Comparison of ENCODE assay signal across 11 cellular contexts in the genomic region with DNA sequence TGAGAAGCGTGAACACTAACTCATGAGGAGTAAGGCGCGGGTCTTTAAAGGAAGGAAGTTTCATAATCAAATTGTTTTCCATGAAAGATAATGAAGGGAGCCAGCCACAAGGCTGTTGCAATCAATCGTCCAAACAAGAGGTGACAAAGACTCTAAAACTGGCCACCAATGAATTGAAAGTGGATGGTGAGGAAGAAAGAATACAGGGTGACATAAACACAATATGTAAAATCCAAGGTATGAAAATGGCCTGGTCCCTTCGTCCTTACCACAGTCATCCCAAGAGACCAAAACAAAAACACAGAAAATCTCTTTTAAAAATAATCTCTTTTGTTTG. TPM values are rescaled to one million over a fixed set of nuclear protein-coding genes. Genes with fewer than 3 reads are reported as not detected.
DNase-seq lines count a peak whose midpoint lies in the region; ATAC-seq, FAIRE-seq and TF ChIP-seq lines count a peak whose summit lies in the region.
"Had no signal": no experiment of that assay in that cellular context is flagged by ENCODE, and none has a peak within 500 bp of the region (broad histone marks: within the 10 kb centered on the region; RNA-seq: fewer than 3 reads in every experiment).

No MANE protein-coding gene starts in this region.

- H3K4ac ChIP-seq in H1 (replicated peaks; ENCODE audit: insufficient read length, low read depth, low read length): no peak overlapping the region

- H3K9me3 ChIP-seq in Karpas-422 (ENCODE audit: low read length) (no peaks in the 10 kb centered on the region), H1 (ENCODE audit: insufficient read depth in 2 of 2, low read depth in 1 of 2, low read length in 1 of 2) (no peaks in the 10 kb centered on the region), tibial artery (no peaks in the 10 kb centered on the region)
- H3K9me3 ChIP-seq: right atrium auricular region had no signal

- H2AFZ ChIP-seq in Karpas-422 (ENCODE audit: low read length) (no peak overlapping the region), H1 (ENCODE audit: low read length) (peak overlapping the region; percentile 93; the same call in 1 of the 2 replicates)

- no peaks in the 10 kb centered on the region for H4K20me1 ChIP-seq in Karpas-422 (ENCODE audit: insufficient read depth, low read depth, low read length)
- H4K20me1 ChIP-seq in H1 (replicated peaks in 1 of 2; ENCODE audit: control insufficient read depth in 1 of 2, insufficient read depth in 2 of 2, low read length in 2 of 2): no peaks in the 10 kb centered on the region

- no peak for FAIRE-seq in H1 (lab: Jason Lieb, UNC)

- no peak for TF ChIP-seq POLR2A in H1 (IDR thresholded peaks at IDR 0.05; ENCODE audit: control extremely low read depth in 1 of 2, low read depth in 2 of 2, low read length in 2 of 2)

- H3K9me2 ChIP-seq in Karpas-422 (replicated peaks; ENCODE audit: insufficient read depth, low read length): no peaks in the 10 kb centered on the region

- H2BK5ac ChIP-seq in H1 (ENCODE audit: low read depth, low read length): no peak overlapping the region

- CTCF ChIA-PET in H1 (lab: Charles Lee; ENCODE audit: partially characterized antibody): no interaction called here

- POLR2A ChIA-PET in H1 (lab: Charles Lee; ENCODE audit: partially characterized antibody): no interaction called here

- no peak overlapping the region for H3K18ac ChIP-seq in H1 (ENCODE audit: extremely low read depth, low read length)

- WGBS in H1 (ENCODE audit: extremely low coverage in 1 of 2, insufficient coverage in 1 of 2, insufficient read length in 1 of 2, insufficient replicate concordance in 2 of 2, low coverage in 1 of 2, low lambda C conversion rate in 2 of 2, missing lambda C conversion rate in 1 of 2), 2 experiments: 85% methylated on average over 5 of the region's 5 CpGs; no CpG with 5 or more reads in 1 of the 2 experiments

- no peaks in the 10 kb centered on the region for H3K79me1 ChIP-seq in H1 (ENCODE audit: low read depth, low read length)

- H4K91ac ChIP-seq in H1 (replicated peaks; ENCODE audit: insufficient read length, low read length): no peak overlapping the region

- H3K23ac ChIP-seq in H1 (ENCODE audit: insufficient read length): no peak overlapping the region

- H3K27ac ChIP-seq in Karpas-422 (ENCODE audit: low read length) (peak overlapping the region; percentile 44), H1 (ENCODE audit: low read depth, low read length) (no peak overlapping the region), tibial artery (no peak overlapping the region)
- H3K27ac ChIP-seq: right atrium auricular region had no signal

- no peak overlapping the region for H2AK5ac ChIP-seq in H1 (ENCODE audit: low read depth, low read length)

- H3K9ac ChIP-seq in Karpas-422 (ENCODE audit: low read length) (0 out of 2 replicates have a peak overlapping the region, but pooled peaks have one; percentile 25), H1 (replicated peaks in 1 of 4; ENCODE audit: extremely low read depth in 1 of 4, low read depth in 3 of 4, low read length in 3 of 4) (no peak overlapping the region)

- TF ChIP-seq EP300 in H1 (IDR thresholded peaks at IDR 0.05; ENCODE audit: borderline replicate concordance in 1 of 2, low read depth in 2 of 2, low read length in 2 of 2): no peak

- DNase-seq in Karpas-422 (no peak), H1 (ENCODE audit: low read depth in 1 of 2, low spot score in 2 of 2) (no peak), NCI-H345 (lab: John Stamatoyannopoulos, UW) (no peak), tibial artery (no peak), DMS53 treated with DMSO at 0.1 percent for 48 hours (lab: John Stamatoyannopoulos, UW; ENCODE audit: unreplicated experiment) (no peak)
- DNase-seq: NCI-H1048 had no signal

- no peak overlapping the region for H2BK15ac ChIP-seq in H1 (ENCODE audit: low read length)

- no peaks in the 10 kb centered on the region for H3K36me3 ChIP-seq in Karpas-422 (ENCODE audit: insufficient read depth, low read length)
- H3K36me3 ChIP-seq in H1 (ENCODE audit: control insufficient read depth in 2 of 4, insufficient read depth in 4 of 4, low read length in 3 of 4): no peaks in the 10 kb centered on the region
- no peaks in the 10 kb centered on the region for H3K36me3 ChIP-seq in tibial artery
- H3K36me3 ChIP-seq: right atrium auricular region had no signal

- no peak overlapping the region for H3K56ac ChIP-seq in H1 (replicated peaks; ENCODE audit: insufficient read length, low read depth, low read length)

- TF ChIP-seq CTCF in H1 (IDR thresholded peaks at IDR 0.05; ENCODE audit: control extremely low read depth in 1 of 3, insufficient read depth in 1 of 3, low read depth in 1 of 3, low read length in 3 of 3) (no peak), tibial artery (IDR thresholded peaks at IDR 0.05) (no peak)

- no peak overlapping the region for H4K5ac ChIP-seq in H1 (ENCODE audit: insufficient read length, low read depth, low read length)

- peaks cover 45% of the 10 kb centered on the region for H3K4me1 ChIP-seq in Karpas-422 (ENCODE audit: low read length)
- H3K4me1 ChIP-seq in H1 (replicated peaks in 1 of 4; ENCODE audit: control insufficient read depth in 3 of 4, insufficient read depth in 4 of 4, low read length in 3 of 4): no peaks in the 10 kb centered on the region
- H3K4me1 ChIP-seq in tibial artery: no peaks in the 10 kb centered on the region
- H3K4me1 ChIP-seq: right atrium auricular region had no signal

- H3K4me2 ChIP-seq in Karpas-422 (ENCODE audit: low read depth, low read length, poor library complexity, severe bottlenecking) (peak overlapping the region; percentile 45), H1 (ENCODE audit: insufficient read depth in 1 of 2, low read depth in 2 of 2, low read length in 2 of 2) (no peak overlapping the region; a peak in 1 of 4 replicates)

- intact Hi-C loops in tibial artery (cut with DNase I; ENCODE audit: low total_unique reads): no loop called here

- no peak overlapping the region for H2BK20ac ChIP-seq in H1 (ENCODE audit: low read length)

- no peak overlapping the region for H4K8ac ChIP-seq in H1 (ENCODE audit: extremely low read depth, insufficient read depth, low read length)

- H3K4me3 ChIP-seq in Karpas-422 (ENCODE audit: low read length): peak overlapping the region; percentile 22
- H3K4me3 ChIP-seq in H1 (ENCODE audit: extremely low read depth in 1 of 4, insufficient read depth in 2 of 4, low read depth in 3 of 4, low read length in 4 of 4): no peak overlapping the region
- H3K4me3 ChIP-seq in tibial artery: no peak overlapping the region
- H3K4me3 ChIP-seq: right atrium auricular region had no signal

- no peak overlapping the region for H2BK12ac ChIP-seq in H1 (ENCODE audit: low read depth, low read length)

- H3K14ac ChIP-seq in H1 (ENCODE audit: insufficient read length): no peak overlapping the region

- no peaks in the 10 kb centered on the region for H3K27me3 ChIP-seq in Karpas-422 (ENCODE audit: low read length)
- H3K27me3 ChIP-seq in H1 (replicated peaks in 1 of 4; ENCODE audit: control insufficient read depth in 3 of 4, extremely low read depth in 1 of 4, insufficient read depth in 3 of 4, low read length in 3 of 4): no peaks in the 10 kb centered on the region
- H3K27me3 ChIP-seq in tibial artery: no peaks in the 10 kb centered on the region
- H3K27me3 ChIP-seq: right atrium auricular region had no signal

- no peaks in the 10 kb centered on the region for H3K23me2 ChIP-seq in H1 (ENCODE audit: low read depth, low read length)

- H3K79me2 ChIP-seq in Karpas-422 (ENCODE audit: low read length) (no peaks in the 10 kb centered on the region), H1 (ENCODE audit: control insufficient read depth in 1 of 2, insufficient read depth in 2 of 2, low read length in 2 of 2) (no peaks in the 10 kb centered on the region)

- peak; percentile 60 for ATAC-seq in GM18861 (IDR thresholded peaks at IDR 0.05; ENCODE audit: unreplicated experiment)
- ATAC-seq in GM21825 (IDR thresholded peaks at IDR 0.05; ENCODE audit: unreplicated experiment): peak; percentile 51
- ATAC-seq in HG02870 (IDR thresholded peaks at IDR 0.05; ENCODE audit: unreplicated experiment): no peak

- no peak for TF ChIP-seq RAD21 in H1 (IDR thresholded peaks at IDR 0.05 in 1 of 2, conservative IDR thresholded peaks at IDR 0.05 in 1 of 2; ENCODE audit: low read depth in 2 of 2, low read length in 2 of 2)

- no peak overlapping the region for H2BK120ac ChIP-seq in H1 (replicated peaks; ENCODE audit: low read depth, low read length)

TF ChIP-seq in H1, 55 proteins besides CTCF, POLR2A, EP300 and RAD21:
- no peak for TF ChIP-seq SIX5 (IDR thresholded peaks at IDR 0.05; ENCODE audit: low read depth, low read length)

RNA-seq across cellular contexts. Expression of a gene that starts 12.0 kb away (rescaled TPM):
- total RNA-seq in Karpas-422 (2014; rRNA removed; shearing (Covaris generic); ENCODE audit: low replicate concordance): 8.5 and 24.4 TPM in 2 replicates
- total RNA-seq in H1 (2021; fragmentation: NEBNext Ultra II Directional; extraction: Animal tissue kit (Norgen Biotek cat#: 25700)): 0.30 and 0.40 TPM in 2 replicates
- 0.11 and 0.12 TPM in 2 replicates for polyA plus RNA-seq in H1 (2011; rRNA removed)
- polyA plus RNA-seq in H1 (2011; cell fraction: cytosol; rRNA removed): 0.09 TPM
- polyA plus RNA-seq in H1 (2011; cell fraction: nucleus; rRNA removed): 0.13 TPM
- 0.11 to 0.16 TPM (median 0.14 TPM) in 3 of 4 replicates, not detected in the other for polyA plus RNA-seq in H1 (2012, experiment 1 of 2)
- not detected for polyA plus RNA-seq in H1 (2012, experiment 2 of 2)
- polyA plus RNA-seq in H1 (2013, experiment 1 of 2): 0.59 TPM
- 0.40 TPM for polyA plus RNA-seq in H1 (2013, experiment 2 of 2)
- 0.63 TPM in 1 of 2 replicates, not detected in the other for polyA minus RNA-seq in H1 (2011; rRNA and poly(A)+ RNA removed)
- polyA minus RNA-seq in H1 (2011; cell fraction: cytosol; rRNA and poly(A)+ RNA removed): not detected
- not detected for polyA minus RNA-seq in H1 (2011; cell fraction: nucleus; rRNA and poly(A)+ RNA removed)
- total RNA-seq: RPMI7951 had no signal

RNA-seq across cellular contexts. Expression of a gene that starts 45.1 kb away (rescaled TPM):
- total RNA-seq in Karpas-422 (2014; rRNA removed; shearing (Covaris generic); ENCODE audit: low replicate concordance): 0.52 and 0.76 TPM in 2 replicates
- 1.6 and 1.8 TPM in 2 replicates for total RNA-seq in H1 (2021; fragmentation: NEBNext Ultra II Directional; extraction: Animal tissue kit (Norgen Biotek cat#: 25700))
- 1.8 and 2.7 TPM in 2 replicates for polyA plus RNA-seq in H1 (2011; rRNA removed)
- 2.2 TPM for polyA plus RNA-seq in H1 (2011; cell fraction: cytosol; rRNA removed)
- 2.3 TPM for polyA plus RNA-seq in H1 (2011; cell fraction: nucleus; rRNA removed)
- polyA plus RNA-seq in H1 (2012, experiment 1 of 2): 1.3 to 2.2 TPM (median 1.5 TPM) in 4 replicates
- polyA plus RNA-seq in H1 (2012, experiment 2 of 2): 0.76 TPM
- polyA plus RNA-seq in H1 (2013, experiment 1 of 2): 2.1 TPM
- 1.9 TPM for polyA plus RNA-seq in H1 (2013, experiment 2 of 2)
- polyA minus RNA-seq in H1 (2011; rRNA and poly(A)+ RNA removed): 6.9 and 12.3 TPM in 2 replicates
- 2.7 TPM for polyA minus RNA-seq in H1 (2011; cell fraction: cytosol; rRNA and poly(A)+ RNA removed)
- polyA minus RNA-seq in H1 (2011; cell fraction: nucleus; rRNA and poly(A)+ RNA removed): 6.4 TPM
- total RNA-seq: right atrium auricular region, RPMI7951 had no signal
